10 cellular contexts compared by ENCODE assay signal in the genomic region with DNA sequence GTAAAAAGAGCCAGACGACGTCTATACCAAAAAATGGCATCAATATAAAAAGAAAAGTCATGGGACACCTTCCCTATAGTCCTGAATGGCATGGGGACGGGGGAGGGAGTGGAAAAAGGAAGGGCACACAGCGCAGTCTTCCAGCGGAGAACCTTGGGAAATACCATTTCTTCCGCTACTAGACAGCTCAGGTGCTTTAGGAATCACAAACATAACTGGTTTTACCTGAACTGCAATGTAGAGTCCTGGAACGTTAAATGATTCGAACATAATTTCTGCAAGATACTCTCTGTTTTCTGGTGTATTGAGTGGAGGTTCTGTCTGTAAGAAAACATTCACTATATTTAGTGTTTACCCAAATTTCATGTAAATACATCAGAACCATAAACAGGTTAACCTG. TPM values are rescaled to one million over a fixed set of nuclear protein-coding genes. Genes with fewer than 3 reads are reported as not detected.
"Had no signal": no experiment of that assay in that cellular context is flagged by ENCODE, and none has a peak within 500 bp of the region (broad histone marks: within the 10 kb centered on the region; RNA-seq: fewer than 3 reads in every experiment).

No MANE protein-coding gene starts in this region.

RNA-seq across cellular contexts. Expression of a gene that starts 46.4 kb away (rescaled TPM):
- total RNA-seq: activated CD4-positive, alpha-beta memory T cell treated with anti-CD3 and anti-CD28 coated beads, Interleukin-2, amount 10 ng/mL, durations not matched to agents 7 days and 5 days; activated CD4-positive, alpha-beta T cell treated with anti-CD3 and anti-CD28 coated beads for 36 hours; activated CD4-positive, alpha-beta T cell treated with anti-CD3 and anti-CD28 coated beads, Interleukin-2, amount 10 ng/mL, durations not matched to agents 7 days and 5 days; activated CD8-positive, alpha-beta memory T cell treated with anti-CD3 and anti-CD28 coated beads, Interleukin-2, amount 10 ng/mL, durations not matched to agents 7 days and 5 days; activated CD8-positive, alpha-beta T cell treated with anti-CD3 and anti-CD28 coated beads, Interleukin-2, amount 10 ng/mL, durations not matched to agents 7 days and 5 days; activated naive CD8-positive, alpha-beta T cell treated with anti-CD3 and anti-CD28 coated beads, Interleukin-2, amount 10 ng/mL, durations not matched to agents 7 days and 5 days; activated T-helper 2 cell treated with anti-CD3 and anti-CD28 coated beads, Interferon-gamma antibody, Interleukin-2, Interleukin-4, amounts not matched to agents 10 μg/mL and 5 μg/mL and 100 μg/mL, durations not matched to agents 14 hours and 24 hours and 36 hours; T-helper 1 cell treated with Interleukin-12 subunit alpha and Interleukin-12 subunit beta and Interleukin-4 antibody, amounts not matched to agents 30 ng/mL and 1 ng/mL, for 36 hours; T-helper 17 cell; T-helper 2 cell treated with Interferon-gamma antibody and Interleukin-4, amounts not matched to agents 100 ng/mL and 5 ng/mL, for 36 hours had no signal
